Comparison of ENCODE assay signal across 1 cellular context in the genomic region with DNA sequence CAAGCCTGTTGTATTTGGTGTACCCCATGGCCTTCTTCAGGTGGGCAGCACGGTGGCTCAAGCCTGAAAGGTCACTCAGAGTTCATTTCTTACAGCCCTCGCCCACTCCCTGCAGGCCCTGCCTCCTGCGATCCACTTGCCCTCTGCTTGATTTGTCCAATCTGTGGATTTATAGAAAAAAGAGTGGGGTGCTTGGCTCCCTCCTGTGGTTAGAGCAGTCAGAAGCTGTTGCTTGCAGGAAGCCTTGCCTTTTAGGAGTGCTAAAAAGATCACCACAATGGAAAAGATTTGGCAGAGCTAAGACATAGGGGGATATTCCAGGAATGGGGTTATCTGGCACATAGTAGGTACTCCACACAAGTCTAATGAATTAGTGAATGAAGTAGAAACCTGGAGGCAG.
TF ChIP-seq lines count a peak whose summit lies in the region.

No MANE protein-coding gene starts in this region.

TF ChIP-seq in GM23338, 12 proteins besides CTCF, POLR2A, EP300 and RAD21 (continued from another document):
- TF ChIP-seq, protein P1, sequence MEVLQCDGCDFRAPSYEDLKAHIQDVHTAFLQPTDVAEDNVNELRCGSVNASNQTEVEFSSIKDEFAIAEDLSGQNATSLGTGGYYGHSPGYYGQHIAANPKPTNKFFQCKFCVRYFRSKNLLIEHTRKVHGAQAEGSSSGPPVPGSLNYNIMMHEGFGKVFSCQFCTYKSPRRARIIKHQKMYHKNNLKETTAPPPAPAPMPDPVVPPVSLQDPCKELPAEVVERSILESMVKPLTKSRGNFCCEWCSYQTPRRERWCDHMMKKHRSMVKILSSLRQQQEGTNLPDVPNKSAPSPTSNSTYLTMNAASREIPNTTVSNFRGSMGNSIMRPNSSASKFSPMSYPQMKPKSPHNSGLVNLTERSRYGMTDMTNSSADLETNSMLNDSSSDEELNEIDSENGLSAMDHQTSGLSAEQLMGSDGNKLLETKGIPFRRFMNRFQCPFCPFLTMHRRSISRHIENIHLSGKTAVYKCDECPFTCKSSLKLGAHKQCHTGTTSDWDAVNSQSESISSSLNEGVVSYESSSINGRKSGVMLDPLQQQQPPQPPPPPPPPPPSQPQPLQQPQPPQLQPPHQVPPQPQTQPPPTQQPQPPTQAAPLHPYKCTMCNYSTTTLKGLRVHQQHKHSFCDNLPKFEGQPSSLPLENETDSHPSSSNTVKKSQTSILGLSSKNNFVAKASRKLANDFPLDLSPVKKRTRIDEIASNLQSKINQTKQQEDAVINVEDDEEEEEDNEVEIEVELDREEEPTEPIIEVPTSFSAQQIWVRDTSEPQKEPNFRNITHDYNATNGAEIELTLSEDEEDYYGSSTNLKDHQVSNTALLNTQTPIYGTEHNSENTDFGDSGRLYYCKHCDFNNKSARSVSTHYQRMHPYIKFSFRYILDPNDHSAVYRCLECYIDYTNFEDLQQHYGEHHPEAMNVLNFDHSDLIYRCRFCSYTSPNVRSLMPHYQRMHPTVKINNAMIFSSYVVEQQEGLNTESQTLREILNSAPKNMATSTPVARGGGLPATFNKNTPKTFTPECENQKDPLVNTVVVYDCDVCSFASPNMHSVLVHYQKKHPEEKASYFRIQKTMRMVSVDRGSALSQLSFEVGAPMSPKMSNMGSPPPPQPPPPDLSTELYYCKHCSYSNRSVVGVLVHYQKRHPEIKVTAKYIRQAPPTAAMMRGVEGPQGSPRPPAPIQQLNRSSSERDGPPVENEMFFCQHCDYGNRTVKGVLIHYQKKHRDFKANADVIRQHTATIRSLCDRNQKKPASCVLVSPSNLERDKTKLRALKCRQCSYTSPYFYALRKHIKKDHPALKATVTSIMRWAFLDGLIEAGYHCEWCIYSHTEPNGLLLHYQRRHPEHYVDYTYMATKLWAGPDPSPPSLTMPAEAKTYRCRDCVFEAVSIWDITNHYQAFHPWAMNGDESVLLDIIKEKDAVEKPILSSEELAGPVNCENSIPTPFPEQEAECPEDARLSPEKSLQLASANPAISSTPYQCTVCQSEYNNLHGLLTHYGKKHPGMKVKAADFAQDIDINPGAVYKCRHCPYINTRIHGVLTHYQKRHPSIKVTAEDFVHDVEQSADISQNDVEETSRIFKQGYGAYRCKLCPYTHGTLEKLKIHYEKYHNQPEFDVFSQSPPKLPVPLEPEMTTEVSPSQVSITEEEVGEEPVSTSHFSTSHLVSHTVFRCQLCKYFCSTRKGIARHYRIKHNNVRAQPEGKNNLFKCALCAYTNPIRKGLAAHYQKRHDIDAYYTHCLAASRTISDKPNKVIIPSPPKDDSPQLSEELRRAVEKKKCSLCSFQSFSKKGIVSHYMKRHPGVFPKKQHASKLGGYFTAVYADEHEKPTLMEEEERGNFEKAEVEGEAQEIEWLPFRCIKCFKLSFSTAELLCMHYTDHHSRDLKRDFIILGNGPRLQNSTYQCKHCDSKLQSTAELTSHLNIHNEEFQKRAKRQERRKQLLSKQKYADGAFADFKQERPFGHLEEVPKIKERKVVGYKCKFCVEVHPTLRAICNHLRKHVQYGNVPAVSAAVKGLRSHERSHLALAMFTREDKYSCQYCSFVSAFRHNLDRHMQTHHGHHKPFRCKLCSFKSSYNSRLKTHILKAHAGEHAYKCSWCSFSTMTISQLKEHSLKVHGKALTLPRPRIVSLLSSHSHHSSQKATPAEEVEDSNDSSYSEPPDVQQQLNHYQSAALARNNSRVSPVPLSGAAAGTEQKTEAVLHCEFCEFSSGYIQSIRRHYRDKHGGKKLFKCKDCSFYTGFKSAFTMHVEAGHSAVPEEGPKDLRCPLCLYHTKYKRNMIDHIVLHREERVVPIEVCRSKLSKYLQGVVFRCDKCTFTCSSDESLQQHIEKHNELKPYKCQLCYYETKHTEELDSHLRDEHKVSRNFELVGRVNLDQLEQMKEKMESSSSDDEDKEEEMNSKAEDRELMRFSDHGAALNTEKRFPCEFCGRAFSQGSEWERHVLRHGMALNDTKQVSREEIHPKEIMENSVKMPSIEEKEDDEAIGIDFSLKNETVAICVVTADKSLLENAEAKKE (CRISPR knock-in tag; IDR thresholded peaks at IDR 0.05), result no peak
- TF ChIP-seq POLR2AphosphoS5 (IDR thresholded peaks at IDR 0.05; ENCODE audit: low read depth), result no peak
- TF ChIP-seq, protein P2, sequence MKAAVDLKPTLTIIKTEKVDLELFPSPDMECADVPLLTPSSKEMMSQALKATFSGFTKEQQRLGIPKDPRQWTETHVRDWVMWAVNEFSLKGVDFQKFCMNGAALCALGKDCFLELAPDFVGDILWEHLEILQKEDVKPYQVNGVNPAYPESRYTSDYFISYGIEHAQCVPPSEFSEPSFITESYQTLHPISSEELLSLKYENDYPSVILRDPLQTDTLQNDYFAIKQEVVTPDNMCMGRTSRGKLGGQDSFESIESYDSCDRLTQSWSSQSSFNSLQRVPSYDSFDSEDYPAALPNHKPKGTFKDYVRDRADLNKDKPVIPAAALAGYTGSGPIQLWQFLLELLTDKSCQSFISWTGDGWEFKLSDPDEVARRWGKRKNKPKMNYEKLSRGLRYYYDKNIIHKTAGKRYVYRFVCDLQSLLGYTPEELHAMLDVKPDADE (IDR thresholded peaks at IDR 0.05), result no peak
- TF ChIP-seq EZH2 (IDR thresholded peaks at IDR 0.05; ENCODE audit: low read depth, unreplicated experiment), result no peak
- TF ChIP-seq CREB1 (CRISPR knock-in tag; IDR thresholded peaks at IDR 0.05; ENCODE audit: low read depth), result no peak
- TF ChIP-seq NANOG (IDR thresholded peaks at IDR 0.05; ENCODE audit: borderline replicate concordance), result no peak
TF ChIP-seq in GM23338: peak in this region for 0.
